10 cellular contexts compared by ENCODE assay signal in the genomic region with DNA sequence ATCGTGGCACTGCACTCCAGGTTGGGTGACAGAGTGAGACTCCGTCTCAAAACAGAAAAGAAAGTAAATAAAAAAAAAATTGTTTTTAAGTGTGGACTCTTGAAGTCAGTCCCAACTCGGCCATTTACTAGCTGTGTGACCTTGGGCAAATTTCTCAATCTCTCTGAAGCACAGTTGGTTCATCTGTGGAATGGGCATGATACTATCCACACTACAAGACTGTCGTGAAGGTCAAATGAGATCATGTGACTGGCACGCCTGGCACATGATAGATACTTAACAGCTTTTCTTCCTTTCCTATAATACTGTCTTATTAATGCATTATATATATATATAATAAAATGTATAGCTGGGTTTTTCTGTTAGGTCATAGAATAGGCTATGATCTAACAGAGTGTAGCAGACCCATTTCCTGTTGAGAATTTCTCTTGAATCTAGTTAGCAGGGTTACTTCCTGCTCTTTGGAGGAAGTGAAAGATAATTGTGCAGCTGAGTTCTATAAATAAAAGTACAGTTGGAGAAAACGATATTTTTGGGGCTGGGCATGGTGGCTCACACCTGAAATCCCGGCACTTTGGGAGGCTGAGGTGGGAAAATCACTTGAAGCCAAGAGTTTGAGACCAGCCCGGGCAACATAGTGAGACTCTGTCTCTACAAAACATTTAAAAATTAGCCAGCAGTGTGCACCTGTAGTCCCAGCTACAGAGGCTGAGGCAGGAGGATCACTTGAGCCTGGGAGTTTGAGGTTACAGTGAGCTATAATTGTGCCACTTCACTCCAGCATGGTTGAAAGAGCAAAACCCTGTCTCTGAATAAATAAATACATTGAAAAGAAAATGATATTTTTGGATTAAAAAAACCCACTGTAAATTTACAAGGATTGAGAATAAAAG. TPM values are rescaled to one million over a fixed set of nuclear protein-coding genes. Genes with fewer than 3 reads are reported as not detected.
DNase-seq lines count a peak whose midpoint lies in the region; ATAC-seq and TF ChIP-seq lines count a peak whose summit lies in the region.
"Had no signal": no experiment of that assay in that cellular context is flagged by ENCODE, and none has a peak within 500 bp of the region (broad histone marks: within the 10 kb centered on the region; RNA-seq: fewer than 3 reads in every experiment).

No MANE protein-coding gene starts in this region.

- no peak for ATAC-seq in HG03520 (IDR thresholded peaks at IDR 0.05; ENCODE audit: unreplicated experiment)
- ATAC-seq in HG02852 (IDR thresholded peaks at IDR 0.05; ENCODE audit: unreplicated experiment), result no peak

- H3K9me3 Mint-ChIP-seq in IgD-negative memory B cell, result no peaks in the 10 kb centered on the region
- peaks cover 5% of the 10 kb centered on the region for H3K9me3 Mint-ChIP-seq in T-helper 2 cell treated with Interferon-gamma antibody and Interleukin-4, amounts not matched to agents 5 μg/mL and 100 μg/mL, for 36 hours

- H3K4me3 Mint-ChIP-seq in IgD-negative memory B cell, result peak overlapping the region; percentile 6 to 89 (median 72)
- peak overlapping the region; percentile 24 for H3K4me3 Mint-ChIP-seq in T-helper 2 cell treated with Interferon-gamma antibody and Interleukin-4, amounts not matched to agents 5 μg/mL and 100 μg/mL, for 36 hours

- POLR2A ChIA-PET in GM10248 (lab: Yijun Ruan, JAX), result interaction anchor here (0.6 kb wide), 1 partner anchor 238 kb away, joined by 4 read pairs; no protein-coding TSS in a partner anchor

- peaks cover 27 to 38% (median 28%) of the 10 kb centered on the region in 3 donors for H3K4me1 Mint-ChIP-seq in IgD-negative memory B cell
- peaks cover 14% of the 10 kb centered on the region for H3K4me1 Mint-ChIP-seq in T-helper 2 cell treated with Interferon-gamma antibody and Interleukin-4, amounts not matched to agents 5 μg/mL and 100 μg/mL, for 36 hours (ENCODE audit: low read depth)

- in situ Hi-C loops in G401 (cut with HindIII; ENCODE audit: low sequenced_read_pairs), result no loop called here

- peaks cover 5% of the 10 kb centered on the region for H3K36me3 Mint-ChIP-seq in IgD-negative memory B cell
- H3K36me3 Mint-ChIP-seq in T-helper 2 cell treated with Interferon-gamma antibody and Interleukin-4, amounts not matched to agents 5 μg/mL and 100 μg/mL, for 36 hours (ENCODE audit: low read depth), result peaks cover 5% of the 10 kb centered on the region

- CTCF ChIA-PET in GM10248 (lab: Yijun Ruan, JAX), result interaction anchor here (0.6 to 5.1 kb wide), 7 partner anchors 13 to 37 kb away, joined by 3 to 24 read pairs (median 4); no protein-coding TSS in a partner anchor

- H3K27ac Mint-ChIP-seq in IgD-negative memory B cell, result peak overlapping the region in 2 of 3 donors; percentile 11 to 78
- H3K27ac Mint-ChIP-seq in T-helper 2 cell treated with Interferon-gamma antibody and Interleukin-4, amounts not matched to agents 5 μg/mL and 100 μg/mL, for 36 hours, result peak overlapping the region; percentile 86

- no peaks in the 10 kb centered on the region for H3K27me3 Mint-ChIP-seq in IgD-negative memory B cell
- H3K27me3 Mint-ChIP-seq in T-helper 2 cell treated with Interferon-gamma antibody and Interleukin-4, amounts not matched to agents 5 μg/mL and 100 μg/mL, for 36 hours (ENCODE audit: low read depth), result no peaks in the 10 kb centered on the region

- DNase-seq in GM10248 (ENCODE audit: extremely low spot score) (peak; percentile 41), mesenteric fat pad (ENCODE audit: low spot score) (peak; percentile 1), G401 (ENCODE audit: low spot score) (no peak), COLO829 (ENCODE audit: low spot score) (no peak)
- no peak for DNase-seq in T-helper 2 cell treated with Interferon-gamma antibody and Interleukin-4, amounts not matched to agents 5 μg/mL and 100 μg/mL, for 36 hours (ENCODE audit: low spot score)
- DNase-seq: NCI-H510A treated with DMSO at 0.1 percent for 48 hours had no signal

- TF ChIP-seq CTCF in GM10248 (IDR thresholded peaks at IDR 0.05; ENCODE audit: control extremely low read depth, extremely low read depth, low read depth, missing control alignments), result no peak

RNA-seq across cellular contexts. Expression of gene MILR1, which starts 7.3 kb away (rescaled TPM):
- polyA plus RNA-seq in IgD-negative memory B cell, result 1.9 TPM
- total RNA-seq in mesenteric fat pad, result 15.5 TPM
- total RNA-seq in G401 (2014; rRNA removed; shearing (Covaris generic)), result not detected in 2 replicates
- total RNA-seq: osteocyte had no signal

RNA-seq across cellular contexts. Expression of gene POLG2, which starts 40.6 kb away (rescaled TPM):
- polyA plus RNA-seq in IgD-negative memory B cell, result 9.3 TPM
- 11.6 TPM for total RNA-seq in mesenteric fat pad
- total RNA-seq in G401 (2014; rRNA removed; shearing (Covaris generic)), result 7.3 and 18.5 TPM in 2 replicates

RNA-seq across cellular contexts. Expression of gene DDX5, which starts 49.9 kb away (rescaled TPM):
- polyA plus RNA-seq in IgD-negative memory B cell, result 1,084 TPM
- total RNA-seq in mesenteric fat pad, result 902 TPM
- 397 and 498 TPM in 2 replicates for total RNA-seq in G401 (2014; rRNA removed; shearing (Covaris generic))

RNA-seq across cellular contexts. Expression of gene CEP95, which starts 50.5 kb away (rescaled TPM):
- 15.4 TPM for polyA plus RNA-seq in IgD-negative memory B cell
- 26.8 TPM for total RNA-seq in mesenteric fat pad
- 17.5 and 22.0 TPM in 2 replicates for total RNA-seq in G401 (2014; rRNA removed; shearing (Covaris generic))

Comparison
In these comparisons a context has a peak if more than half of its experiments do, and no peak if none do; other contexts are left out.
1. DNase-seq: peak in GM10248 (single experiment) and mesenteric fat pad (single experiment); none in T-helper 2 cell treated with Interferon-gamma antibody and Interleukin-4, amounts not matched to agents 5 μg/mL and 100 μg/mL, for 36 hours (single experiment), G401 (single experiment) and COLO829 (single experiment).
2. RNA of gene MILR1, which starts 7.3 kb away (total RNA-seq): 15.5 TPM in mesenteric fat pad (single experiment); not detected in G401; every median in the first group is over 10 times any median in the second.